In the genomic region with DNA sequence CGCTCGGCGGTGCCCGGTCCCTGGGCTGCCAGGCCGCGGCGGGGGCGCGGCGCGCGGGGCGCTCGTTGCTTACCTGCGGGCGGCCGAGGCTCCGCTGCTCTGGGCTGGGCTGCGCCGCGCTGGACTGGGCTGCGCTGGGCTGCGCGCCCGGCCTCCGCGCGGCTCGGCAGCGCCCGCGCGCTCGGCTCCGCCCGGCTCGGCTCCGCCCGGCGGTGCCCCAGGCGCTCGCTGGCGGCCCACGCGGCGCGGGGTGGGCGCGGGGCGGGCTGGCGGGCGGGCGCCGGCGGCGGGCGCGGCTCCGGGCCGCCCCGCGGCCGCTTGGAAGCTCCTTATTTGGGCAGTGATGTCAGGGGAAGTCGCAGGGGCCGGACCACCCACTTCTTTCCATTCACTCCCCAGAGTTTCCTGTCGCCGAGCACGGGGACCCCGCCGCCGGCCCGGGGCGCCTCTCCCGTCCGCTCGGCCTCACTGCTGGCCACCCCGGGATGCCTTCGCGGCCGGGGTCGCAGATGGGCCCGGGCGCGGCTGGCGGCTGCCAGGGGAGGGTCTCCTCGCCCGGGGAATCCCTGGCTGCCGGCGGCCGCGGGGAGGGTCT, we compare ENCODE assay signal across 8 cellular contexts.
DNase-seq lines count a peak whose midpoint lies in the region; ATAC-seq and TF ChIP-seq lines count a peak whose summit lies in the region.

No MANE protein-coding gene starts in this region.

- peaks cover 31% of the 10 kb centered on the region for H3K36me3 Mint-ChIP-seq in activated CD4-positive, alpha-beta memory T cell treated with anti-CD3 and anti-CD28 coated beads, Interleukin-2, amount 10 ng/mL, durations not matched to agents 7 days and 5 days (ENCODE audit: low read depth)

- TF ChIP-seq POLR2A in GM10847 (IDR thresholded peaks at IDR 0.05; ENCODE audit: extremely low read depth, insufficient read length) = peak; percentile 7

- CTCF ChIA-PET in activated CD4-positive, alpha-beta memory T cell treated with anti-CD3 and anti-CD28 coated beads, Interleukin-2, amount 10 ng/mL, durations not matched to agents 7 days and 5 days (lab: Charles Lee) = interaction anchor here (1.0 to 5.2 kb wide), 4 partner anchors 11 to 230 kb away, joined by 3 to 37 read pairs (median 5); no protein-coding TSS in a partner anchor

- POLR2A ChIA-PET in activated CD4-positive, alpha-beta memory T cell treated with anti-CD3 and anti-CD28 coated beads, Interleukin-2, amount 10 ng/mL, durations not matched to agents 7 days and 5 days (lab: Charles Lee) = interaction anchor here (0.8 to 7.0 kb wide), 14 partner anchors 11 to 230 kb away, joined by 3 to 79 read pairs (median 4); no protein-coding TSS in a partner anchor

- peak overlapping the region; percentile 71 for H3K27ac ChIP-seq in mesodermal cell (ENCODE audit: low read depth, low read length, severe bottlenecking)

- no peaks in the 10 kb centered on the region for H3K27me3 ChIP-seq in HAP-1 (ENCODE audit: low read depth)

- no peaks in the 10 kb centered on the region for H3K27me3 Mint-ChIP-seq in activated CD4-positive, alpha-beta memory T cell treated with anti-CD3 and anti-CD28 coated beads, Interleukin-2, amount 10 ng/mL, durations not matched to agents 7 days and 5 days

- DNase-seq in HAP-1 (ENCODE audit: low spot score in 2 of 2) = peak; percentile 57 to 71
- peak; percentile 41 for DNase-seq in NCI-H1694 (lab: John Stamatoyannopoulos, UW)
- DNase-seq in activated CD4-positive, alpha-beta memory T cell treated with anti-CD3 and anti-CD28 coated beads, Interleukin-2, amount 10 ng/mL, durations not matched to agents 7 days and 5 days = peak; percentile 84
- DNase-seq in effector CD8-positive, alpha-beta T cell (lab: John Stamatoyannopoulos, UW) = peak; percentile 40
- peak; percentile 66 to 68 for DNase-seq in stimulated activated CD8-positive, alpha-beta memory T cell treated with anti-CD3 and anti-CD28 coated beads, Interleukin-2, amount 100 ng/mL, for 48 hours (ENCODE audit: low read depth in 2 of 2)

- H3K4me1 ChIP-seq in HAP-1 (no peaks in the 10 kb centered on the region; the same call in 1 of the 2 replicates), mesodermal cell (ENCODE audit: control insufficient read depth, insufficient read depth, low read length, poor library complexity, severe bottlenecking) (peaks cover 27% of the 10 kb centered on the region)

- WGBS in mesodermal cell (ENCODE audit: insufficient coverage in 2 of 2), 2 experiments = 0% methylated on average over 43 to 63 of the region's 91 CpGs

- H3K27ac Mint-ChIP-seq in activated CD4-positive, alpha-beta memory T cell treated with anti-CD3 and anti-CD28 coated beads, Interleukin-2, amount 10 ng/mL, durations not matched to agents 7 days and 5 days = peak overlapping the region; percentile 74

- H3K9me3 ChIP-seq in HAP-1 (no peaks in the 10 kb centered on the region), mesodermal cell (ENCODE audit: control insufficient read depth, low read length) (no peaks in the 10 kb centered on the region)

- no peaks in the 10 kb centered on the region for H3K9me3 Mint-ChIP-seq in activated CD4-positive, alpha-beta memory T cell treated with anti-CD3 and anti-CD28 coated beads, Interleukin-2, amount 10 ng/mL, durations not matched to agents 7 days and 5 days

- peak overlapping the region; percentile 66 for H3K4me3 Mint-ChIP-seq in activated CD4-positive, alpha-beta memory T cell treated with anti-CD3 and anti-CD28 coated beads, Interleukin-2, amount 10 ng/mL, durations not matched to agents 7 days and 5 days

- no peaks in the 10 kb centered on the region for H3K36me3 ChIP-seq in HAP-1 (replicated peaks)
- no peaks in the 10 kb centered on the region for H3K36me3 ChIP-seq in mesodermal cell (ENCODE audit: control insufficient read depth, insufficient read depth, low read length)

- H3K4me3 ChIP-seq in HAP-1 (peak overlapping the region; percentile 33), mesodermal cell (ENCODE audit: extremely low read depth, insufficient read depth, low read length, poor library complexity, severe bottlenecking) (peak overlapping the region; percentile 52)

- no peak for ATAC-seq in HG03378 (IDR thresholded peaks at IDR 0.05; ENCODE audit: unreplicated experiment)

- in situ Hi-C loops in HAP-1 (cut with MboI; ENCODE audit: low sequenced_read_pairs) = no loop called here

- peaks cover 83% of the 10 kb centered on the region for H3K4me1 Mint-ChIP-seq in activated CD4-positive, alpha-beta memory T cell treated with anti-CD3 and anti-CD28 coated beads, Interleukin-2, amount 10 ng/mL, durations not matched to agents 7 days and 5 days
